13 cellular contexts compared by ENCODE assay signal in genomic region chr7:147981072-147981813, GRCh38.
DNase-seq lines count a peak whose midpoint lies in the region; ATAC-seq and FAIRE-seq lines count a peak whose summit lies in the region.
"Had no signal": no experiment of that assay in that cellular context is flagged by ENCODE, and none has a peak within 500 bp of the region (broad histone marks: within the 10 kb centered on the region; RNA-seq: fewer than 3 reads in every experiment).

No MANE protein-coding gene starts in this region.

- ATAC-seq in GM18499 (IDR thresholded peaks at IDR 0.05; ENCODE audit: insufficient read depth, unreplicated experiment), result peak; percentile 82
- ATAC-seq in GM21360 (IDR thresholded peaks at IDR 0.05; ENCODE audit: unreplicated experiment), result peak; percentile 97
- ATAC-seq in HG02973 (IDR thresholded peaks at IDR 0.05; ENCODE audit: unreplicated experiment), result peak; percentile 89
- ATAC-seq: left colon had no signal

- FAIRE-seq in HTR-8/SVneo (lab: Jason Lieb, UNC), result no peak
- FAIRE-seq: colon had no signal

- peak; percentile 8 for DNase-seq in NAMALWA (ENCODE audit: low spot score)
- no peak for DNase-seq in NCI-H1436 treated with DMSO at 0.1 percent for 48 hours (lab: John Stamatoyannopoulos, UW)
- no peak for DNase-seq in globus pallidus (ENCODE audit: low spot score)
- DNase-seq in iPS-NIHi7 (ENCODE audit: extremely low spot score), result no peak
- DNase-seq in HTR-8/SVneo (ENCODE audit: insufficient read length, low spot score), result no peak
- DNase-seq: activated CD4-positive, alpha-beta T cell treated with anti-CD3 and anti-CD28 coated beads for 48 hours; activated naive CD4-positive, alpha-beta T cell treated with anti-CD3 and anti-CD28 coated beads, Interleukin-2, amount 10 ng/mL, durations not matched to agents 7 days and 5 days; left colon; NCI-H524 treated with DMSO at 0.1 percent for 48 hours had no signal
